1 cellular context compared by ENCODE assay signal in the genomic region with DNA sequence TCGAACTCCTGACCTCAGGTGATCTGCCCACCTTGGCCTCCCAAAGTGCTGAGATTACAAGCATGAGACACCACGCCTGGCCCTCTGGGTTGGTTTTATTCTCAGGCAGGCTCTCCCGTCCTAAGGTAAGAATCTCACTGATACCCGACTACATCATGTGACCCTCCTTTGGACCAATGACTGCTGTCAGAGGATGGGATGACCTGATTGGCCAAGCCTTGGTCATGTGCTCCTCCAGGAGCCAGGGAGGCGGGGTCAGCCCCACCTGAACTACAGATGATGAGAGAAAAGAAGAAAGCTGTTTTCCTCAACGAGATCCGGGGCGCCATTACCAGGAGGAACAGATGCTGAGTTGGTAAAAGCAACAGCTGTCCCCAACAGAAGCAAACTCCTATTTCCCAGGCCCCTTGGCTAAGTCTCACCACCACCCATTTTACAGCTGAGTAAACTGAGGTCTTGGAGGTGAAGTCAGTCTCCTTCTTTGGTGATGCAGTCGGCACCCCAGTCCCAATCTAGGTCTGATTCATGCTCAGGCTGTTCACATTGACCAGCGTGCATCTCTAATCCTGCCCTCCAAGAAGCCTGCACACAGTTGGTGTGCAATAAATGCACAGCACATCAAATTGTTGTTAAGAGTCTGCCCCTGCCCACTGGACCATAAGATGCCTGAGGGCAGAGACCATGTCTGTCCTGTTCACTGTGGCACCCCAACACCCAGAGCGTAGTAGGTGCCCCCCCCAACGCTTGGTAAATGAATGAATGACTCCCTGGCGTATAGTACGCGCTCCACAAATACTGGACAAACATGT.
TF ChIP-seq lines count a peak whose summit lies in the region.

No MANE protein-coding gene starts in this region.

TF ChIP-seq in liver, 16 proteins besides CTCF, POLR2A, EP300 and RAD21 (continued from another document):
- TF ChIP-seq, protein P1, sequence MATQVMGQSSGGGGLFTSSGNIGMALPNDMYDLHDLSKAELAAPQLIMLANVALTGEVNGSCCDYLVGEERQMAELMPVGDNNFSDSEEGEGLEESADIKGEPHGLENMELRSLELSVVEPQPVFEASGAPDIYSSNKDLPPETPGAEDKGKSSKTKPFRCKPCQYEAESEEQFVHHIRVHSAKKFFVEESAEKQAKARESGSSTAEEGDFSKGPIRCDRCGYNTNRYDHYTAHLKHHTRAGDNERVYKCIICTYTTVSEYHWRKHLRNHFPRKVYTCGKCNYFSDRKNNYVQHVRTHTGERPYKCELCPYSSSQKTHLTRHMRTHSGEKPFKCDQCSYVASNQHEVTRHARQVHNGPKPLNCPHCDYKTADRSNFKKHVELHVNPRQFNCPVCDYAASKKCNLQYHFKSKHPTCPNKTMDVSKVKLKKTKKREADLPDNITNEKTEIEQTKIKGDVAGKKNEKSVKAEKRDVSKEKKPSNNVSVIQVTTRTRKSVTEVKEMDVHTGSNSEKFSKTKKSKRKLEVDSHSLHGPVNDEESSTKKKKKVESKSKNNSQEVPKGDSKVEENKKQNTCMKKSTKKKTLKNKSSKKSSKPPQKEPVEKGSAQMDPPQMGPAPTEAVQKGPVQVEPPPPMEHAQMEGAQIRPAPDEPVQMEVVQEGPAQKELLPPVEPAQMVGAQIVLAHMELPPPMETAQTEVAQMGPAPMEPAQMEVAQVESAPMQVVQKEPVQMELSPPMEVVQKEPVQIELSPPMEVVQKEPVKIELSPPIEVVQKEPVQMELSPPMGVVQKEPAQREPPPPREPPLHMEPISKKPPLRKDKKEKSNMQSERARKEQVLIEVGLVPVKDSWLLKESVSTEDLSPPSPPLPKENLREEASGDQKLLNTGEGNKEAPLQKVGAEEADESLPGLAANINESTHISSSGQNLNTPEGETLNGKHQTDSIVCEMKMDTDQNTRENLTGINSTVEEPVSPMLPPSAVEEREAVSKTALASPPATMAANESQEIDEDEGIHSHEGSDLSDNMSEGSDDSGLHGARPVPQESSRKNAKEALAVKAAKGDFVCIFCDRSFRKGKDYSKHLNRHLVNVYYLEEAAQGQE (IDR thresholded peaks at IDR 0.05), result no peak
- TF ChIP-seq JUND (IDR thresholded peaks at IDR 0.05) (no peak), SP1 (IDR thresholded peaks at IDR 0.05) (no peak), NR2F2 (IDR thresholded peaks at IDR 0.05) (no peak), HNF4G (IDR thresholded peaks at IDR 0.05) (no peak)
